ENCODE assay signal across 26 cellular contexts in genomic region chr17:82670661-82671060, GRCh38. TPM values are rescaled to one million over a fixed set of nuclear protein-coding genes. Genes with fewer than 3 reads are reported as not detected.
DNase-seq lines count a peak whose midpoint lies in the region; ATAC-seq and TF ChIP-seq lines count a peak whose summit lies in the region.
"Had no signal": no experiment of that assay in that cellular context is flagged by ENCODE, and none has a peak within 500 bp of the region (broad histone marks: within the 10 kb centered on the region; RNA-seq: fewer than 3 reads in every experiment).

No MANE protein-coding gene starts in this region.

- H3K9me3 ChIP-seq in ascending aorta: no peaks in the 10 kb centered on the region
- no peaks in the 10 kb centered on the region for H3K9me3 ChIP-seq in mucosa of descending colon
- H3K9me3 ChIP-seq: prostate gland had no signal

- H3K36me3 Mint-ChIP-seq in Calu3 (ENCODE audit: insufficient read depth, unreplicated experiment): peaks cover 14% of the 10 kb centered on the region
- H3K36me3 Mint-ChIP-seq: WTC11 had no signal

- TF ChIP-seq CTCF in Calu3 (IDR thresholded peaks at IDR 0.05; ENCODE audit: unreplicated experiment) (no peak), ascending aorta (IDR thresholded peaks at IDR 0.05) (no peak), mucosa of descending colon (IDR thresholded peaks at IDR 0.05) (no peak)

- no peaks in the 10 kb centered on the region for H3K27me3 ChIP-seq in ascending aorta

- intact Hi-C loops in Calu3 (cut with micrococcal nuclease; ENCODE audit: unreplicated experiment): no loop called here
- intact Hi-C loops in ascending aorta (cut with DNase I): no loop called here
- intact Hi-C loops in mucosa of descending colon (cut with DNase I, micrococcal nuclease): no loop called here

- peaks cover 0 to 3% of the 10 kb centered on the region in 2 donors for H3K4me1 ChIP-seq in ascending aorta
- H3K4me1 ChIP-seq in mucosa of descending colon (ENCODE audit: low read depth): peaks cover 20% of the 10 kb centered on the region
- H3K4me1 ChIP-seq: prostate gland had no signal

- H3K36me3 ChIP-seq in ascending aorta: no peaks in the 10 kb centered on the region
- no peaks in the 10 kb centered on the region for H3K36me3 ChIP-seq in mucosa of descending colon (ENCODE audit: low read depth)
- H3K36me3 ChIP-seq: prostate gland had no signal

- H3K9me3 Mint-ChIP-seq in Calu3 (ENCODE audit: low read depth, unreplicated experiment): no peaks in the 10 kb centered on the region
- H3K9me3 Mint-ChIP-seq: activated CD4-positive, alpha-beta T cell treated with anti-CD3 and anti-CD28 coated beads, Interleukin-2, amount 10 ng/mL, durations not matched to agents 24 days and 14 days; CD4-positive, alpha-beta memory T cell; T-cell had no signal

- H3K27ac ChIP-seq in ascending aorta (peak overlapping the region; percentile 59 to 67), substantia nigra (ENCODE audit: low read depth, low read length, poor library complexity, severe bottlenecking) (peak overlapping the region; percentile 39)
- H3K27ac ChIP-seq: RWPE1 had no signal

- peak overlapping the region; percentile 10 for H3K27ac Mint-ChIP-seq in Calu3 (ENCODE audit: unreplicated experiment)
- H3K27ac Mint-ChIP-seq: activated CD4-positive, alpha-beta T cell treated with anti-CD3 and anti-CD28 coated beads, Interleukin-2, amount 10 ng/mL, durations not matched to agents 24 days and 14 days; T-cell; WTC11 had no signal

- no peak overlapping the region for H3K4me3 ChIP-seq in ascending aorta
- H3K4me3 ChIP-seq in mucosa of descending colon: no peak overlapping the region
- H3K4me3 ChIP-seq: prostate gland had no signal

- no TSS peak for BruUV-seq in Calu3 (replicated peaks; lab: Mats Ljungman, UMichigan)

- no peaks in the 10 kb centered on the region for H3K27me3 Mint-ChIP-seq in Calu3 (ENCODE audit: unreplicated experiment)
- H3K27me3 Mint-ChIP-seq: activated CD4-positive, alpha-beta T cell treated with anti-CD3 and anti-CD28 coated beads, Interleukin-2, amount 10 ng/mL, durations not matched to agents 24 days and 14 days; CD4-positive, alpha-beta memory T cell; T-cell had no signal

- ATAC-seq in mucosa of descending colon (no peak), GM19452 (IDR thresholded peaks at IDR 0.05; ENCODE audit: unreplicated experiment) (no peak), GM18907 (IDR thresholded peaks at IDR 0.05; ENCODE audit: unreplicated experiment) (no peak)
- ATAC-seq: HepG2, T-cell, WTC11 had no signal

- peaks cover 17% of the 10 kb centered on the region for H3K4me1 Mint-ChIP-seq in Calu3 (ENCODE audit: low read depth, unreplicated experiment)

- DNase-seq in Calu3 (no peak), ascending aorta (ENCODE audit: low spot score in 2 of 2) (no peak), mucosa of descending colon (peak in 2 of 3 donors; percentile 15 to 22), substantia nigra (lab: John Stamatoyannopoulos, UW) (no peak), NCI-H1092 treated with DMSO at 0.1 percent for 48 hours (lab: John Stamatoyannopoulos, UW) (no peak)
- DNase-seq: activated CD4-positive, alpha-beta T cell treated with anti-CD3 and anti-CD28 coated beads, Interleukin-2, amount 10 ng/mL, durations not matched to agents 24 days and 14 days; activated gamma-delta T cell treated with Interleukin-2 at 50 U/mL for 16 hours; activated T-cell treated with anti-CD3 and anti-CD28 coated beads, Interleukin-2, amount 50 U/mL, for 1 hour; CD4-positive, alpha-beta memory T cell; cerebellar nuclear complex; DMS 273 treated with DMSO at 0.1 percent for 48 hours; hypothalamus; left colon; mesenchymal stem cell; NCI-H1417 treated with DMSO at 0.1 percent for 48 hours; NCI-H2081; NCI-H524 treated with DMSO at 0.1 percent for 48 hours; OCI-M1; stimulated activated CD4-positive, alpha-beta T cell treated with anti-CD3 and anti-CD28 coated beads, Interleukin-4, amount 100 ng/mL, for 1 hour; T-cell had no signal

- CTCF ChIA-PET in Calu3 (lab: Charles Lee): interaction anchor here (0.9 kb wide), 1 partner anchor 13 kb away, joined by 4 read pairs; no protein-coding TSS in a partner anchor

- H3K4me3 Mint-ChIP-seq in Calu3 (ENCODE audit: low read depth, unreplicated experiment): no peak overlapping the region
- H3K4me3 Mint-ChIP-seq: activated CD4-positive, alpha-beta T cell treated with anti-CD3 and anti-CD28 coated beads, Interleukin-2, amount 10 ng/mL, durations not matched to agents 24 days and 14 days; CD4-positive, alpha-beta memory T cell; T-cell; WTC11 had no signal

RNA-seq across cellular contexts. Expression of gene WDR45B, which starts 22.4 kb away (rescaled TPM):
- total RNA-seq in Calu3 (2022) (106 and 108 TPM in 2 replicates), ascending aorta (53.7 TPM), mucosa of descending colon (10 to 100 TPM; 69.0 to 76.0 (median 74.4) TPM)

RNA-seq across cellular contexts. Expression of gene RAB40B, which starts 27.8 kb away (rescaled TPM):
- 20.5 and 21.9 TPM in 2 replicates for total RNA-seq in Calu3 (2022)
- total RNA-seq in ascending aorta: 9.4 TPM
- 10 to 100 TPM; 21.0 to 52.4 (median 23.9) TPM for total RNA-seq in mucosa of descending colon

RNA-seq across cellular contexts. Expression of gene FN3KRP, which starts 45.8 kb away (rescaled TPM):
- total RNA-seq in Calu3 (2022) (44.2 and 49.9 TPM in 2 replicates), ascending aorta (21.0 TPM), mucosa of descending colon (10 to 100 TPM; 30.8 to 36.1 (median 34.8) TPM)

Comparison
In these comparisons a context has a peak if more than half of its experiments do, and no peak if none do; other contexts are left out.
1. DNase-seq: peak in mucosa of descending colon (2 of 3); none in Calu3 (single experiment), ascending aorta (0 of 2), substantia nigra (0 of 49) and NCI-H1092 treated with DMSO at 0.1 percent for 48 hours (single experiment).